In the genomic region with DNA sequence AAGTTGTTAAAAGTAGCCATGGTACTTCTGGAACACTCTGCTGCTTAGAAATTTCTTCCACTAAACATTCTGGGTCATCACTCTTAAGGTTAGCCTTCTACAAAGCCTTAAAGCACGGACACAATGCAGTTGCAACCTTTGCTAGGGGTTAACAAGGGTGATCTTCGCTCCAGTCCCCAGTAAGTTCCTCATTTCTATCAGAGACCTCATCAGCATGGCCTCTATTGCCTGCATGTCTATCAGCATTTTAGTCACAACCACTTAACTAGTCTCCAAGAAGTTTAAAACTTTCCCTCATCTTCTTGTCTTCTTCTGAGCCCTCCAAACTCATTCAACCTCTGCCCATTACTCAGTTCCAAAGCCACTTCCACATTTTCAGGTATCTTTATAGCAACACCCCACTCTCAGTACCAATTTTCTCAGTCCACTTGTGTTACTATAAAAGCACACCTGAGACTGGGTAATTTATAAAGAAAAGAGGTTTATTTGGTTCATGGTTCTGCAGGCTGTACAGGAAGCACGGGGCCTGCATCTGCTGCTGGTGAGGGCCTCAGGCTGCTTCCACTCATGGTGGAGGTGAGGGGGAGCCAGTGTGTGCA, we compare ENCODE assay signal across 1 cellular context.
TF ChIP-seq lines count a peak whose summit lies in the region.

No MANE protein-coding gene starts in this region.

TF ChIP-seq in SK-N-SH, 30 proteins besides CTCF, POLR2A, EP300 and RAD21 (continued from another document):
- TF ChIP-seq, protein P1, sequence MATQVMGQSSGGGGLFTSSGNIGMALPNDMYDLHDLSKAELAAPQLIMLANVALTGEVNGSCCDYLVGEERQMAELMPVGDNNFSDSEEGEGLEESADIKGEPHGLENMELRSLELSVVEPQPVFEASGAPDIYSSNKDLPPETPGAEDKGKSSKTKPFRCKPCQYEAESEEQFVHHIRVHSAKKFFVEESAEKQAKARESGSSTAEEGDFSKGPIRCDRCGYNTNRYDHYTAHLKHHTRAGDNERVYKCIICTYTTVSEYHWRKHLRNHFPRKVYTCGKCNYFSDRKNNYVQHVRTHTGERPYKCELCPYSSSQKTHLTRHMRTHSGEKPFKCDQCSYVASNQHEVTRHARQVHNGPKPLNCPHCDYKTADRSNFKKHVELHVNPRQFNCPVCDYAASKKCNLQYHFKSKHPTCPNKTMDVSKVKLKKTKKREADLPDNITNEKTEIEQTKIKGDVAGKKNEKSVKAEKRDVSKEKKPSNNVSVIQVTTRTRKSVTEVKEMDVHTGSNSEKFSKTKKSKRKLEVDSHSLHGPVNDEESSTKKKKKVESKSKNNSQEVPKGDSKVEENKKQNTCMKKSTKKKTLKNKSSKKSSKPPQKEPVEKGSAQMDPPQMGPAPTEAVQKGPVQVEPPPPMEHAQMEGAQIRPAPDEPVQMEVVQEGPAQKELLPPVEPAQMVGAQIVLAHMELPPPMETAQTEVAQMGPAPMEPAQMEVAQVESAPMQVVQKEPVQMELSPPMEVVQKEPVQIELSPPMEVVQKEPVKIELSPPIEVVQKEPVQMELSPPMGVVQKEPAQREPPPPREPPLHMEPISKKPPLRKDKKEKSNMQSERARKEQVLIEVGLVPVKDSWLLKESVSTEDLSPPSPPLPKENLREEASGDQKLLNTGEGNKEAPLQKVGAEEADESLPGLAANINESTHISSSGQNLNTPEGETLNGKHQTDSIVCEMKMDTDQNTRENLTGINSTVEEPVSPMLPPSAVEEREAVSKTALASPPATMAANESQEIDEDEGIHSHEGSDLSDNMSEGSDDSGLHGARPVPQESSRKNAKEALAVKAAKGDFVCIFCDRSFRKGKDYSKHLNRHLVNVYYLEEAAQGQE (IDR thresholded peaks at IDR 0.05; ENCODE audit: low read depth, low read length), result no peak
- TF ChIP-seq TCF12 (IDR thresholded peaks at IDR 0.05) (no peak), RCOR1 (IDR thresholded peaks at IDR 0.05; ENCODE audit: low read length) (no peak), FOSL2 (IDR thresholded peaks at IDR 0.05; ENCODE audit: borderline replicate concordance, low read depth) (no peak), MXI1 (IDR thresholded peaks at IDR 0.05; ENCODE audit: low read depth, low read length) (no peak), CHD2 (IDR thresholded peaks at IDR 0.05; ENCODE audit: low read length, partially characterized antibody) (no peak)
- TF ChIP-seq, protein P2, sequence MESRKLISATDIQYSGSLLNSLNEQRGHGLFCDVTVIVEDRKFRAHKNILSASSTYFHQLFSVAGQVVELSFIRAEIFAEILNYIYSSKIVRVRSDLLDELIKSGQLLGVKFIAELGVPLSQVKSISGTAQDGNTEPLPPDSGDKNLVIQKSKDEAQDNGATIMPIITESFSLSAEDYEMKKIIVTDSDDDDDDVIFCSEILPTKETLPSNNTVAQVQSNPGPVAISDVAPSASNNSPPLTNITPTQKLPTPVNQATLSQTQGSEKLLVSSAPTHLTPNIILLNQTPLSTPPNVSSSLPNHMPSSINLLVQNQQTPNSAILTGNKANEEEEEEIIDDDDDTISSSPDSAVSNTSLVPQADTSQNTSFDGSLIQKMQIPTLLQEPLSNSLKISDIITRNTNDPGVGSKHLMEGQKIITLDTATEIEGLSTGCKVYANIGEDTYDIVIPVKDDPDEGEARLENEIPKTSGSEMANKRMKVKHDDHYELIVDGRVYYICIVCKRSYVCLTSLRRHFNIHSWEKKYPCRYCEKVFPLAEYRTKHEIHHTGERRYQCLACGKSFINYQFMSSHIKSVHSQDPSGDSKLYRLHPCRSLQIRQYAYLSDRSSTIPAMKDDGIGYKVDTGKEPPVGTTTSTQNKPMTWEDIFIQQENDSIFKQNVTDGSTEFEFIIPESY (IDR thresholded peaks at IDR 0.05; ENCODE audit: borderline replicate concordance, low read depth), result no peak
- TF ChIP-seq, protein P3, sequence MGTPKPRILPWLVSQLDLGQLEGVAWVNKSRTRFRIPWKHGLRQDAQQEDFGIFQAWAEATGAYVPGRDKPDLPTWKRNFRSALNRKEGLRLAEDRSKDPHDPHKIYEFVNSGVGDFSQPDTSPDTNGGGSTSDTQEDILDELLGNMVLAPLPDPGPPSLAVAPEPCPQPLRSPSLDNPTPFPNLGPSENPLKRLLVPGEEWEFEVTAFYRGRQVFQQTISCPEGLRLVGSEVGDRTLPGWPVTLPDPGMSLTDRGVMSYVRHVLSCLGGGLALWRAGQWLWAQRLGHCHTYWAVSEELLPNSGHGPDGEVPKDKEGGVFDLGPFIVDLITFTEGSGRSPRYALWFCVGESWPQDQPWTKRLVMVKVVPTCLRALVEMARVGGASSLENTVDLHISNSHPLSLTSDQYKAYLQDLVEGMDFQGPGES (IDR thresholded peaks at IDR 0.05; ENCODE audit: low read depth, low read length), result no peak
